ENCODE assay signal across 8 cellular contexts in genomic region chr1:211258310-211258755, GRCh38. TPM values are rescaled to one million over a fixed set of nuclear protein-coding genes. Genes with fewer than 3 reads are reported as not detected.
DNase-seq lines count a peak whose midpoint lies in the region; ATAC-seq, FAIRE-seq and TF ChIP-seq lines count a peak whose summit lies in the region.

No MANE protein-coding gene starts in this region.

- peak overlapping the region; percentile 99 for H3K4me2 ChIP-seq in Karpas-422 (ENCODE audit: low read depth, low read length, poor library complexity, severe bottlenecking)

- no peaks in the 10 kb centered on the region for H3K9me3 ChIP-seq in Karpas-422 (ENCODE audit: low read length)

- peaks cover 11% of the 10 kb centered on the region; the same call in 1 of the 2 replicates for H3K36me3 ChIP-seq in Karpas-422 (ENCODE audit: insufficient read depth, low read length)

- peak; percentile 34 for ATAC-seq in GM21737 (IDR thresholded peaks at IDR 0.05; ENCODE audit: unreplicated experiment)
- ATAC-seq in natural killer cell treated with Interleukin-12 subunit alpha and Interleukin-12 subunit beta and Interleukin-15 and Interleukin-18, amount 100 ng/mL, for 72 hours, result peak in 1 of 2 donors; percentile 25

- DNase-seq in D721Med (ENCODE audit: insufficient read length, low spot score) (no peak), Karpas-422 (peak; percentile 90), RWPE1 (ENCODE audit: low spot score) (peak; percentile 62), fibroblast of peridontal ligament (ENCODE audit: extremely low read depth) (peak; percentile 77)
- DNase-seq in activated T-helper 9 cell treated with anti-CD3 and anti-CD28 coated beads, Interleukin-2, amount 50 U/mL, for 16 hours (ENCODE audit: low read depth), result peak; percentile 43
- peak; percentile 74 for DNase-seq in natural killer cell treated with Interleukin-12 subunit alpha and Interleukin-12 subunit beta and Interleukin-15 and Interleukin-18, amount 100 ng/mL, for 72 hours (ENCODE audit: low spot score)

- H3K27ac ChIP-seq in Karpas-422 (ENCODE audit: low read length) (peak overlapping the region; percentile 94), RWPE1 (peak overlapping the region; percentile 100)

- H3K9ac ChIP-seq in Karpas-422 (ENCODE audit: low read length), result peak overlapping the region; percentile 100

- TF ChIP-seq CTCF in D721Med (IDR thresholded peaks at IDR 0.05; ENCODE audit: insufficient read depth, missing control alignments) (no peak), RWPE1 (conservative IDR thresholded peaks at IDR 0.05; ENCODE audit: low read depth) (no peak)

- peaks cover 12 to 16% of the 10 kb centered on the region in 2 donors for H3K4me1 Mint-ChIP-seq in natural killer cell treated with Interleukin-12 subunit alpha and Interleukin-12 subunit beta and Interleukin-15 and Interleukin-18, amount 100 ng/mL, for 72 hours (ENCODE audit: low read depth in 2 of 2)
- peaks cover 21% of the 10 kb centered on the region for H3K4me1 Mint-ChIP-seq in stimulated activated naive CD8-positive, alpha-beta T cell treated with anti-CD3 and anti-CD28 coated beads, Interleukin-15, Interleukin-2, amounts not matched to agents 100 ng/mL and 50 ng/mL, for 24 hours (ENCODE audit: low read depth)

- H3K9me2 ChIP-seq in Karpas-422 (replicated peaks; ENCODE audit: insufficient read depth, low read length), result no peaks in the 10 kb centered on the region

- H2AFZ ChIP-seq in Karpas-422 (ENCODE audit: low read length), result peak overlapping the region; percentile 87

- POLR2A ChIA-PET in RWPE1 (lab: Yijun Ruan, JAX; ENCODE audit: low non-redundant PET), result interaction anchor here (0.6 kb wide), 1 partner anchor 781 kb away, joined by 3 read pairs; no protein-coding TSS in a partner anchor

- no peaks in the 10 kb centered on the region for H4K20me1 ChIP-seq in Karpas-422 (ENCODE audit: insufficient read depth, low read depth, low read length)

- CTCF ChIA-PET in RWPE1 (lab: Yijun Ruan, JAX), result interaction anchor here (0.6 to 1.2 kb wide), 6 partner anchors 21 to 886 kb away, joined by 3 to 6 read pairs (median 4); partner anchors contain the start of gene KCNH1

- no peaks in the 10 kb centered on the region for H3K27me3 ChIP-seq in Karpas-422 (ENCODE audit: low read length)

- peaks cover 38% of the 10 kb centered on the region for H3K79me2 ChIP-seq in Karpas-422 (ENCODE audit: low read length)

- no peaks in the 10 kb centered on the region for H3K9me3 Mint-ChIP-seq in natural killer cell treated with Interleukin-12 subunit alpha and Interleukin-12 subunit beta and Interleukin-15 and Interleukin-18, amount 100 ng/mL, for 72 hours
- no peaks in the 10 kb centered on the region for H3K9me3 Mint-ChIP-seq in stimulated activated naive CD8-positive, alpha-beta T cell treated with anti-CD3 and anti-CD28 coated beads, Interleukin-15, Interleukin-2, amounts not matched to agents 100 ng/mL and 50 ng/mL, for 24 hours

- no peaks in the 10 kb centered on the region for H3K36me3 Mint-ChIP-seq in natural killer cell treated with Interleukin-12 subunit alpha and Interleukin-12 subunit beta and Interleukin-15 and Interleukin-18, amount 100 ng/mL, for 72 hours
- H3K36me3 Mint-ChIP-seq in stimulated activated naive CD8-positive, alpha-beta T cell treated with anti-CD3 and anti-CD28 coated beads, Interleukin-15, Interleukin-2, amounts not matched to agents 100 ng/mL and 50 ng/mL, for 24 hours (ENCODE audit: low read depth), result peaks cover 11% of the 10 kb centered on the region

- H3K4me3 Mint-ChIP-seq in natural killer cell treated with Interleukin-12 subunit alpha and Interleukin-12 subunit beta and Interleukin-15 and Interleukin-18, amount 100 ng/mL, for 72 hours, result peak overlapping the region; percentile 99
- H3K4me3 Mint-ChIP-seq in stimulated activated naive CD8-positive, alpha-beta T cell treated with anti-CD3 and anti-CD28 coated beads, Interleukin-15, Interleukin-2, amounts not matched to agents 100 ng/mL and 50 ng/mL, for 24 hours, result peak overlapping the region; percentile 88

- no peaks in the 10 kb centered on the region for H3K27me3 Mint-ChIP-seq in natural killer cell treated with Interleukin-12 subunit alpha and Interleukin-12 subunit beta and Interleukin-15 and Interleukin-18, amount 100 ng/mL, for 72 hours
- no peaks in the 10 kb centered on the region for H3K27me3 Mint-ChIP-seq in stimulated activated naive CD8-positive, alpha-beta T cell treated with anti-CD3 and anti-CD28 coated beads, Interleukin-15, Interleukin-2, amounts not matched to agents 100 ng/mL and 50 ng/mL, for 24 hours

- FAIRE-seq in D721Med (lab: Jason Lieb, UNC), result peak; percentile 71

- H3K4me3 ChIP-seq in Karpas-422 (ENCODE audit: low read length), result peak overlapping the region; percentile 90

- peak overlapping the region; percentile 92 to 95 for H3K27ac Mint-ChIP-seq in natural killer cell treated with Interleukin-12 subunit alpha and Interleukin-12 subunit beta and Interleukin-15 and Interleukin-18, amount 100 ng/mL, for 72 hours
- H3K27ac Mint-ChIP-seq in stimulated activated naive CD8-positive, alpha-beta T cell treated with anti-CD3 and anti-CD28 coated beads, Interleukin-15, Interleukin-2, amounts not matched to agents 100 ng/mL and 50 ng/mL, for 24 hours, result peak overlapping the region; percentile 97

- H3K4me1 ChIP-seq in Karpas-422 (ENCODE audit: low read length), result peaks cover 14% of the 10 kb centered on the region

RNA-seq across cellular contexts. Expression of gene RCOR3, which starts 0.8 kb away (rescaled TPM):
- total RNA-seq in Karpas-422 (2014; rRNA removed; shearing (Covaris generic); ENCODE audit: low replicate concordance), result 43.0 TPM in 2 replicates
- 10 to 100 TPM; 42.1 to 63.0 TPM for total RNA-seq in natural killer cell treated with Interleukin-12 subunit alpha and Interleukin-12 subunit beta and Interleukin-15 and Interleukin-18, amount 100 ng/mL, for 72 hours
